In genomic region chr4:183080372-183081115, GRCh38 we compare ENCODE assay signal across 23 cellular contexts.
"Had no signal": no experiment of that assay in that cellular context is flagged by ENCODE, and none has a peak within 500 bp of the region (broad histone marks: within the 10 kb centered on the region; RNA-seq: fewer than 3 reads in every experiment).

No MANE protein-coding gene starts in this region.

- ATAC-seq: activated CD4-positive, CD25-positive, alpha-beta regulatory T cell treated with anti-CD3 and anti-CD28 coated beads, Interleukin-2, amount 50 U/mL, for 24 hours; foreskin keratinocyte; left ventricle myocardium superior; T-helper 17 cell had no signal

- H3K4me1 Mint-ChIP-seq: activated naive CD4-positive, alpha-beta T cell treated with anti-CD3 and anti-CD28 coated beads, Interleukin-2, amount 50 U/mL, for 24 hours; immature natural killer cell; T-helper 17 cell had no signal

- H3K4me1 ChIP-seq: foreskin keratinocyte, parathyroid adenoma, testis, vagina had no signal

- H3K27me3 Mint-ChIP-seq: activated naive CD4-positive, alpha-beta T cell treated with anti-CD3 and anti-CD28 coated beads, Interleukin-2, amount 50 U/mL, for 24 hours had no signal

- H3K36me3 Mint-ChIP-seq: activated naive CD4-positive, alpha-beta T cell treated with anti-CD3 and anti-CD28 coated beads, Interleukin-2, amount 50 U/mL, for 24 hours; immature natural killer cell had no signal

- H3K27ac Mint-ChIP-seq: activated naive CD4-positive, alpha-beta T cell treated with anti-CD3 and anti-CD28 coated beads, Interleukin-2, amount 50 U/mL, for 24 hours; immature natural killer cell; T-helper 17 cell had no signal

- DNase-seq: activated CD4-positive, alpha-beta T cell treated with anti-CD3 and anti-CD28 coated beads, Interleukin-2, amount 50 U/mL, for 1 hour; activated gamma-delta T cell treated with Interleukin-2 at 50 U/mL for 16 hours; activated T-cell treated with anti-CD3 and anti-CD28 coated beads, Interleukin-2, amount 50 U/mL, for 1 hour; aorta; brain microvascular endothelial cell; caudate nucleus; effector memory CD4-positive, alpha-beta T cell; foreskin keratinocyte; immature natural killer cell; kidney glomerular epithelial cell; left ventricle myocardium superior; stimulated activated CD4-positive, alpha-beta T cell treated with anti-CD3 and anti-CD28 coated beads, Interleukin-2, amount 100 ng/mL, for 48 hours; stimulated activated CD8-positive, alpha-beta memory T cell treated with anti-CD3 and anti-CD28 coated beads, Interleukin-4, amount 100 ng/mL, for 48 hours; stimulated activated naive CD4-positive, alpha-beta T cell; T-helper 17 cell; testis; trophoblast cell had no signal

- H3K4me3 Mint-ChIP-seq: activated naive CD4-positive, alpha-beta T cell treated with anti-CD3 and anti-CD28 coated beads, Interleukin-2, amount 50 U/mL, for 24 hours; immature natural killer cell; nephron; T-helper 17 cell had no signal

- H3K27me3 ChIP-seq: brain microvascular endothelial cell, foreskin keratinocyte, testis, vagina had no signal

- H3K36me3 ChIP-seq: brain microvascular endothelial cell, neutrophil, vagina had no signal

- H3K27ac ChIP-seq: brain microvascular endothelial cell, foreskin keratinocyte, neutrophil, parathyroid adenoma, testis, vagina had no signal

- H3K9me3 ChIP-seq: neutrophil, testis, vagina had no signal

- H3K9me3 Mint-ChIP-seq: activated naive CD4-positive, alpha-beta T cell treated with anti-CD3 and anti-CD28 coated beads, Interleukin-2, amount 50 U/mL, for 24 hours; immature natural killer cell; nephron had no signal

- H3K4me3 ChIP-seq: testis, vagina had no signal
